Comparison of ENCODE assay signal across 12 cellular contexts in genomic region chr9:137055385-137056364, GRCh38. TPM values are rescaled to one million over a fixed set of nuclear protein-coding genes. Genes with fewer than 3 reads are reported as not detected.
DNase-seq lines count a peak whose midpoint lies in the region; ATAC-seq and TF ChIP-seq lines count a peak whose summit lies in the region.
"Had no signal": no experiment of that assay in that cellular context is flagged by ENCODE, and none has a peak within 500 bp of the region (broad histone marks: within the 10 kb centered on the region; RNA-seq: fewer than 3 reads in every experiment).

No MANE protein-coding gene starts in this region.

- peaks cover 14% of the 10 kb centered on the region for H3K4me1 Mint-ChIP-seq in stimulated activated naive CD8-positive, alpha-beta T cell treated with anti-CD3 and anti-CD28 coated beads, Interleukin-15, amount 100 ng/mL, for 72 hours
- H3K4me1 Mint-ChIP-seq in activated CD8-positive, alpha-beta memory T cell treated with anti-CD3 and anti-CD28 coated beads, Interleukin-2, amount 10 ng/mL, durations not matched to agents 7 days and 5 days, result peaks cover 2% of the 10 kb centered on the region

- no peak overlapping the region for H3K4me3 Mint-ChIP-seq in stimulated activated naive CD8-positive, alpha-beta T cell treated with anti-CD3 and anti-CD28 coated beads, Interleukin-15, amount 100 ng/mL, for 72 hours
- no peak overlapping the region for H3K4me3 Mint-ChIP-seq in activated CD8-positive, alpha-beta memory T cell treated with anti-CD3 and anti-CD28 coated beads, Interleukin-2, amount 10 ng/mL, durations not matched to agents 7 days and 5 days
- H3K4me3 Mint-ChIP-seq: type B pancreatic cell had no signal

- 10 to 12% methylated on average over 28 of the region's 28 CpGs for WGBS in aorta, 2 donors

- peak overlapping the region; percentile 84 for H3K27ac ChIP-seq in colonic mucosa
- no peak overlapping the region for H3K27ac ChIP-seq in aorta (ENCODE audit: low read depth in 1 of 2, low read length in 2 of 2)

- H3K27ac Mint-ChIP-seq in stimulated activated naive CD8-positive, alpha-beta T cell treated with anti-CD3 and anti-CD28 coated beads, Interleukin-15, amount 100 ng/mL, for 72 hours, result no peak overlapping the region
- H3K27ac Mint-ChIP-seq in activated CD8-positive, alpha-beta memory T cell treated with anti-CD3 and anti-CD28 coated beads, Interleukin-2, amount 10 ng/mL, durations not matched to agents 7 days and 5 days, result no peak overlapping the region
- H3K27ac Mint-ChIP-seq: type B pancreatic cell had no signal

- H3K9ac ChIP-seq in colonic mucosa (ENCODE audit: low read depth in 2 of 2, low read length in 2 of 2), result peak overlapping the region; percentile 74 to 79

- peaks cover 33% of the 10 kb centered on the region for H3K27me3 Mint-ChIP-seq in stimulated activated naive CD8-positive, alpha-beta T cell treated with anti-CD3 and anti-CD28 coated beads, Interleukin-15, amount 100 ng/mL, for 72 hours
- peaks cover 23% of the 10 kb centered on the region for H3K27me3 Mint-ChIP-seq in activated CD8-positive, alpha-beta memory T cell treated with anti-CD3 and anti-CD28 coated beads, Interleukin-2, amount 10 ng/mL, durations not matched to agents 7 days and 5 days

- no peaks in the 10 kb centered on the region for H3K36me3 Mint-ChIP-seq in activated CD8-positive, alpha-beta memory T cell treated with anti-CD3 and anti-CD28 coated beads, Interleukin-2, amount 10 ng/mL, durations not matched to agents 7 days and 5 days
- H3K36me3 Mint-ChIP-seq: type B pancreatic cell had no signal

- H3K4me1 ChIP-seq in colonic mucosa (peaks cover 43% of the 10 kb centered on the region), aorta (ENCODE audit: control insufficient read depth in 1 of 2, insufficient read depth in 2 of 2, low read length in 2 of 2) (no peaks in the 10 kb centered on the region)

- DNase-seq in stimulated activated naive CD8-positive, alpha-beta T cell treated with anti-CD3 and anti-CD28 coated beads, Interleukin-15, amount 100 ng/mL, for 72 hours, result no peak
- DNase-seq in stimulated activated naive CD8-positive, alpha-beta T cell treated with anti-CD3 and anti-CD28 coated beads, Interleukin-15, Interleukin-2, amounts not matched to agents 100 U/mL and 50 U/mL, for 24 hours, result no peak
- peak; percentile 97 for DNase-seq in colonic mucosa
- DNase-seq in medulla oblongata (ENCODE audit: extremely low spot score), result peak; percentile 98
- DNase-seq in aorta, result peak; percentile 86 to 90
- no peak for DNase-seq in dermis blood vessel endothelial cell
- no peak for DNase-seq in activated CD8-positive, alpha-beta memory T cell treated with anti-CD3 and anti-CD28 coated beads, Interleukin-2, amount 10 ng/mL, durations not matched to agents 7 days and 5 days
- DNase-seq in NCI-H748 treated with DMSO at 0.1 percent for 48 hours (lab: John Stamatoyannopoulos, UW), result no peak
- DNase-seq: NCI-H526 treated with DMSO at 0.1 percent for 48 hours had no signal

- H3K27me3 ChIP-seq in colonic mucosa, result peaks cover 10% of the 10 kb centered on the region
- H3K27me3 ChIP-seq in aorta (ENCODE audit: control insufficient read depth in 1 of 2, insufficient read depth in 2 of 2, low read length in 1 of 2), result no peaks in the 10 kb centered on the region

- H3K9me3 Mint-ChIP-seq in stimulated activated naive CD8-positive, alpha-beta T cell treated with anti-CD3 and anti-CD28 coated beads, Interleukin-15, amount 100 ng/mL, for 72 hours, result no peaks in the 10 kb centered on the region
- H3K9me3 Mint-ChIP-seq in activated CD8-positive, alpha-beta memory T cell treated with anti-CD3 and anti-CD28 coated beads, Interleukin-2, amount 10 ng/mL, durations not matched to agents 7 days and 5 days (ENCODE audit: low read depth), result no peaks in the 10 kb centered on the region
- H3K9me3 Mint-ChIP-seq: type B pancreatic cell had no signal

- intact Hi-C loops in colonic mucosa (cut with DNase I) (no loop called here), aorta (cut with DNase I) (no loop called here)

- H3K36me3 ChIP-seq in colonic mucosa, result no peaks in the 10 kb centered on the region
- H3K36me3 ChIP-seq in aorta (ENCODE audit: control insufficient read depth in 1 of 2, insufficient read depth in 2 of 2, low read length in 1 of 2), result no peaks in the 10 kb centered on the region

- H3K9me3 ChIP-seq in colonic mucosa (no peaks in the 10 kb centered on the region), aorta (ENCODE audit: control insufficient read depth, low read length) (no peaks in the 10 kb centered on the region)

- CTCF ChIA-PET in activated CD8-positive, alpha-beta memory T cell treated with anti-CD3 and anti-CD28 coated beads, Interleukin-2, amount 10 ng/mL, durations not matched to agents 7 days and 5 days (lab: Charles Lee), result interaction anchor here (1.5 to 6.2 kb wide), 4 partner anchors 9 to 27 kb away, joined by 8 to 47 read pairs (median 10); partner anchors contain the start of genes NPDC1 and SAPCD2

- peak; percentile 9 for ATAC-seq in stimulated activated naive CD8-positive, alpha-beta T cell treated with anti-CD3 and anti-CD28 coated beads, Interleukin-15, amount 100 ng/mL, for 72 hours
- ATAC-seq in stimulated activated naive CD8-positive, alpha-beta T cell treated with anti-CD3 and anti-CD28 coated beads, Interleukin-15, Interleukin-2, amounts not matched to agents 100 U/mL and 50 U/mL, for 24 hours, result no peak
- peak; percentile 84 for ATAC-seq in aorta (ENCODE audit: low FRiP score)
- no peak for ATAC-seq in activated CD8-positive, alpha-beta memory T cell treated with anti-CD3 and anti-CD28 coated beads, Interleukin-2, amount 10 ng/mL, durations not matched to agents 7 days and 5 days

- TF ChIP-seq CTCF in colonic mucosa (IDR thresholded peaks at IDR 0.05), result no peak

- H3K4me3 ChIP-seq in colonic mucosa (peak overlapping the region; percentile 4), aorta (ENCODE audit: low read length in 2 of 2) (no peak overlapping the region)

RNA-seq across cellular contexts. Expression of gene ENTPD2, which starts 1.8 kb away (rescaled TPM):
- total RNA-seq in colonic mucosa (10 to 100 TPM; 20.5 to 22.1 TPM), aorta (1 to 10 TPM in 1 of 2 donors, under 1 TPM in 1; 0.16 to 1.7 TPM), dermis blood vessel endothelial cell (not detected in 2 replicates)
- not detected for polyA plus RNA-seq in aorta
- total RNA-seq in activated CD8-positive, alpha-beta memory T cell treated with anti-CD3 and anti-CD28 coated beads, Interleukin-2, amount 10 ng/mL, durations not matched to agents 7 days and 5 days, result not detected
- total RNA-seq: mesenteric fat pad had no signal
- polyA plus RNA-seq: AG04450 had no signal

RNA-seq across cellular contexts. Expression of gene NPDC1, which starts 9.7 kb away (rescaled TPM):
- 100 to 1,000 TPM; 149 to 177 TPM for total RNA-seq in colonic mucosa
- total RNA-seq in aorta, result 100 to 1,000 TPM in 1 of 2 donors, 10 to 100 TPM in 1; 99.3 to 217 TPM
- polyA plus RNA-seq in aorta, result 100 to 1,000 TPM in 1 of 2 donors, 10 to 100 TPM in 1; 26.5 to 190 TPM
- 39.7 and 46.8 TPM in 2 replicates for total RNA-seq in dermis blood vessel endothelial cell
- total RNA-seq in activated CD8-positive, alpha-beta memory T cell treated with anti-CD3 and anti-CD28 coated beads, Interleukin-2, amount 10 ng/mL, durations not matched to agents 7 days and 5 days, result 10 to 100 TPM; 30.4 to 55.6 TPM

RNA-seq across cellular contexts. Expression of gene SAPCD2, which starts 14.7 kb away (rescaled TPM):
- total RNA-seq in colonic mucosa, result 10 to 100 TPM; 19.2 to 57.8 TPM
- total RNA-seq in aorta, result under 1 TPM; 0.26 to 0.60 TPM
- polyA plus RNA-seq in aorta, result under 1 TPM in 1 of 2 donors, not detected in 1; 0.50 TPM
- total RNA-seq in dermis blood vessel endothelial cell, result 6.0 and 36.3 TPM in 2 replicates
- 10 to 100 TPM; 31.9 to 40.1 TPM for total RNA-seq in activated CD8-positive, alpha-beta memory T cell treated with anti-CD3 and anti-CD28 coated beads, Interleukin-2, amount 10 ng/mL, durations not matched to agents 7 days and 5 days

RNA-seq across cellular contexts. Expression of gene UAP1L1, which starts 21.6 kb away (rescaled TPM):
- 10 to 100 TPM in 1 of 2 donors, 1 to 10 TPM in 1; 9.0 to 13.0 TPM for total RNA-seq in colonic mucosa
- 10 to 100 TPM in 1 of 2 donors, 1 to 10 TPM in 1; 7.9 to 20.6 TPM for total RNA-seq in aorta
- 10 to 100 TPM in 1 of 2 donors, 1 to 10 TPM in 1; 4.1 to 13.2 TPM for polyA plus RNA-seq in aorta
- 27.0 and 27.2 TPM in 2 replicates for total RNA-seq in dermis blood vessel endothelial cell
- 10 to 100 TPM; 32.6 to 35.3 TPM for total RNA-seq in activated CD8-positive, alpha-beta memory T cell treated with anti-CD3 and anti-CD28 coated beads, Interleukin-2, amount 10 ng/mL, durations not matched to agents 7 days and 5 days

RNA-seq across cellular contexts. Expression of gene FUT7, which starts 23.8 kb away (rescaled TPM):
- not detected for total RNA-seq in colonic mucosa
- total RNA-seq in aorta, result under 1 TPM; 0.27 to 0.68 TPM
- not detected for polyA plus RNA-seq in aorta
- total RNA-seq in dermis blood vessel endothelial cell, result not detected in 2 replicates
- total RNA-seq in activated CD8-positive, alpha-beta memory T cell treated with anti-CD3 and anti-CD28 coated beads, Interleukin-2, amount 10 ng/mL, durations not matched to agents 7 days and 5 days, result 1 to 10 TPM in 1 of 2 experiments, under 1 TPM in 1; 0.68 to 2.8 TPM
- polyA plus RNA-seq: AG04450 had no signal

Comparison
In these comparisons a context has a peak if more than half of its experiments do, and no peak if none do; other contexts are left out.
1. ATAC-seq: peak in stimulated activated naive CD8-positive, alpha-beta T cell treated with anti-CD3 and anti-CD28 coated beads, Interleukin-15, amount 100 ng/mL, for 72 hours (single experiment) and aorta (single experiment); none in stimulated activated naive CD8-positive, alpha-beta T cell treated with anti-CD3 and anti-CD28 coated beads, Interleukin-15, Interleukin-2, amounts not matched to agents 100 U/mL and 50 U/mL, for 24 hours (single experiment) and activated CD8-positive, alpha-beta memory T cell treated with anti-CD3 and anti-CD28 coated beads, Interleukin-2, amount 10 ng/mL, durations not matched to agents 7 days and 5 days (single experiment).
2. DNase-seq: peak in colonic mucosa (single experiment), medulla oblongata (single experiment) and aorta (2 of 2); none in stimulated activated naive CD8-positive, alpha-beta T cell treated with anti-CD3 and anti-CD28 coated beads, Interleukin-15, amount 100 ng/mL, for 72 hours (0 of 2), stimulated activated naive CD8-positive, alpha-beta T cell treated with anti-CD3 and anti-CD28 coated beads, Interleukin-15, Interleukin-2, amounts not matched to agents 100 U/mL and 50 U/mL, for 24 hours (single experiment), dermis blood vessel endothelial cell (single experiment), activated CD8-positive, alpha-beta memory T cell treated with anti-CD3 and anti-CD28 coated beads, Interleukin-2, amount 10 ng/mL, durations not matched to agents 7 days and 5 days (single experiment) and NCI-H748 treated with DMSO at 0.1 percent for 48 hours (single experiment).
3. RNA of gene ENTPD2, which starts 1.8 kb away (total RNA-seq): 20.5 to 22.1 TPM in colonic mucosa; 0.16 to 1.7 TPM in aorta, not detected in dermis blood vessel endothelial cell and not detected in activated CD8-positive, alpha-beta memory T cell treated with anti-CD3 and anti-CD28 coated beads, Interleukin-2, amount 10 ng/mL, durations not matched to agents 7 days and 5 days; every median in the first group is over 4 times any median in the second.